Comparison of ENCODE assay signal across 1 cellular context in the genomic region with DNA sequence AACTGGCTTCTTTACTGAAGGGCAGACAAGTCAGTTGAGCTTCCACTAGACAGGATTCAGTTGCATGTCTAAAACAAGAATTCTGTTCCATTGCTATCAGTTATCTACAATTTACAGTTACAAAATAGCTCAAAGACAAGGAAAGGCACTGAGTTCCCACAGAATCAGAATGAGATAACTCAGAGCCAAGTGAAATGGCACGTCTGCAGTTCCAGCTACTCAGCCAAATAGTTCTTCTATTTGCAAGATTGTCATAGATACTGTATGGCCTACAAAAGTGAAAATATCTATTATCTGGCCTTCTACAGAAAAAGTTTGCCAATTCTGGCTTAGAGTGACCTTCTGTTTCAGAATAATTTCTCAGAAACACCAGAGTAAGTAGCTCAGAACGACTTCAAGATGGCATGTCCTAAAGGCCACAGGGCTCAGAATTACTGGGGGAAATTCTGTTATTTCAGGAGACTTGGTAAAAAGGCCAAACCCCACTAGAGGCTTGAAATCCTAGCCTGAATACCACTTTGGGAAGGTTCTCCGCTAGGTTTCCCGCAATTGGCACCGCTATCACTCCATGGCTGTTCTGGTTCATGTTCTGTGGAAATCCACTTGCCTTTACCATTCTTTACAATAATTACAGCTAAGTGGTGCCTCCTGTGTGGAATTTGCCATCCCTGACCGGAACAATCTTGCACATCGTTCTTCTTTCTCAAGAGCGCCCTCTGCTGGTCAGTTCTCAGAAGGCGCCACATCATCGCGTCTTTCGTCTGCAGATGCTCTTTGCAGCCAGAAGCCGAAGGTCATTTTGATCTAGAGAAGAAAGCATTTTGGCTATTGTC.
TF ChIP-seq lines count a peak whose summit lies in the region.

No MANE protein-coding gene starts in this region.

TF ChIP-seq in endothelial cell of umbilical vein, 7 proteins besides CTCF, POLR2A, EP300 and RAD21 (continued from another document):
- TF ChIP-seq, protein P1, sequence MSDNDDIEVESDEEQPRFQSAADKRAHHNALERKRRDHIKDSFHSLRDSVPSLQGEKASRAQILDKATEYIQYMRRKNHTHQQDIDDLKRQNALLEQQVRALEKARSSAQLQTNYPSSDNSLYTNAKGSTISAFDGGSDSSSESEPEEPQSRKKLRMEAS (IDR thresholded peaks at IDR 0.05; ENCODE audit: insufficient read depth, insufficient read length), result no peak
- TF ChIP-seq FOS (IDR thresholded peaks at IDR 0.05; ENCODE audit: borderline replicate concordance, insufficient read depth, low read length), result no peak
- no peak for TF ChIP-seq MYC (IDR thresholded peaks at IDR 0.05; ENCODE audit: low read depth, low read length)
